ENCODE assay signal across 11 cellular contexts in genomic region chr13:23776698-23777570, GRCh38.
A peak's percentile ranks its signal among the peaks of the same experiment; 100 is the strongest.
DNase-seq lines count a peak whose midpoint lies in the region; ATAC-seq, FAIRE-seq and TF ChIP-seq lines count a peak whose summit lies in the region.
"Had no signal": no experiment of that assay in that cellular context is flagged by ENCODE, and none has a peak within 500 bp of the region (broad histone marks: within the 10 kb centered on the region; RNA-seq: fewer than 3 reads in every experiment).

No MANE protein-coding gene starts in this region.

- H3K9me3 ChIP-seq in astrocyte (ENCODE audit: insufficient read depth, low read depth, low read length), result no peaks in the 10 kb centered on the region
- no peaks in the 10 kb centered on the region for H3K9me3 ChIP-seq in GM23248 (ENCODE audit: low read depth)
- H3K9me3 ChIP-seq: HAP-1 had no signal

- no peak overlapping the region for H3K9ac ChIP-seq in astrocyte (ENCODE audit: low read length)
- H3K9ac ChIP-seq in GM23248, result no peak overlapping the region

- in situ Hi-C loops in GM23248 (cut with MboI), result no loop called here

- H3K36me3 Mint-ChIP-seq in astrocyte (ENCODE audit: low read depth, unreplicated experiment), result peaks cover 13% of the 10 kb centered on the region

- H3K36me3 ChIP-seq in astrocyte (ENCODE audit: insufficient read depth, low read length) (no peaks in the 10 kb centered on the region), GM23248 (ENCODE audit: low read depth) (no peaks in the 10 kb centered on the region)
- H3K36me3 ChIP-seq: HAP-1 had no signal

- H3K27me3 Mint-ChIP-seq in astrocyte (ENCODE audit: low read depth, unreplicated experiment), result no peaks in the 10 kb centered on the region

- no peak overlapping the region for H2AFZ ChIP-seq in astrocyte (ENCODE audit: low read depth, low read length)
- H2AFZ ChIP-seq in GM23248, result no peak overlapping the region

- H3K27me3 ChIP-seq in astrocyte (ENCODE audit: insufficient read depth, low read length) (no peaks in the 10 kb centered on the region), GM23248 (replicated peaks; ENCODE audit: insufficient read depth) (no peaks in the 10 kb centered on the region)

- 92 to 98% methylated on average over 3 of the region's 3 CpGs for WGBS in GM23248 (ENCODE audit: low coverage in 1 of 2, low lambda C conversion rate in 2 of 2, missing lambda C conversion rate in 2 of 2), 2 experiments

- no peak for TF ChIP-seq CTCF in astrocyte (IDR thresholded peaks at IDR 0.05; ENCODE audit: insufficient read depth, low read depth, low read length)

- no peak overlapping the region for H3K4me3 Mint-ChIP-seq in astrocyte (ENCODE audit: unreplicated experiment)

- DNase-seq in astrocyte (ENCODE audit: low read depth) (no peak), medulla oblongata (ENCODE audit: extremely low spot score) (no peak), DMS53 treated with DMSO at 0.1 percent for 48 hours (lab: John Stamatoyannopoulos, UW; ENCODE audit: unreplicated experiment) (no peak), NCI-H526 (lab: John Stamatoyannopoulos, UW) (no peak), GM23248 (no peak)
- DNase-seq: activated CD4-positive, alpha-beta T cell treated with anti-CD3 and anti-CD28 coated beads, Interleukin-2, amount 50 U/mL, for 4 hours; NCI-H1436 had no signal

- H4K20me1 ChIP-seq in astrocyte (ENCODE audit: insufficient read depth, low read length) (no peaks in the 10 kb centered on the region), GM23248 (ENCODE audit: insufficient read depth) (no peaks in the 10 kb centered on the region)

- no peaks in the 10 kb centered on the region for H3K4me1 ChIP-seq in astrocyte (ENCODE audit: insufficient read depth, low read length)
- peaks cover 12% of the 10 kb centered on the region for H3K4me1 ChIP-seq in GM23248 (ENCODE audit: insufficient read depth)

- H3K4me1 Mint-ChIP-seq in astrocyte (ENCODE audit: low read depth, unreplicated experiment), result peaks cover 7% of the 10 kb centered on the region

- H3K4me3 ChIP-seq in astrocyte (ENCODE audit: insufficient read depth, low read depth, low read length) (no peak overlapping the region), GM23248 (no peak overlapping the region)
- H3K4me3 ChIP-seq: HAP-1 had no signal

- ATAC-seq in GM18858 (IDR thresholded peaks at IDR 0.05; ENCODE audit: unreplicated experiment), result peak; percentile 96
- peak; percentile 98 for ATAC-seq in GM21576 (IDR thresholded peaks at IDR 0.05; ENCODE audit: unreplicated experiment)
- peak; percentile 97 for ATAC-seq in HG03159 (IDR thresholded peaks at IDR 0.05; ENCODE audit: unreplicated experiment)

- H3K9me3 Mint-ChIP-seq in astrocyte (ENCODE audit: unreplicated experiment), result peaks cover 12% of the 10 kb centered on the region

- H3K79me2 ChIP-seq in astrocyte (ENCODE audit: insufficient read depth, low read length) (no peaks in the 10 kb centered on the region), GM23248 (ENCODE audit: insufficient read depth) (no peaks in the 10 kb centered on the region)

- H3K4me2 ChIP-seq in astrocyte (ENCODE audit: low read length), result no peak overlapping the region
- no peak overlapping the region for H3K4me2 ChIP-seq in GM23248 (ENCODE audit: unreplicated experiment)

- peak; percentile 5 for FAIRE-seq in astrocyte (lab: Jason Lieb, UNC)

- H3K9me2 ChIP-seq in GM23248 (ENCODE audit: insufficient read depth), result 0 out of 2 replicates have a peak, but pooled peaks cover 4% of the 10 kb centered on the region

- no peak overlapping the region for H3K27ac ChIP-seq in astrocyte (ENCODE audit: low read depth, low read length)
- H3K27ac ChIP-seq in GM23248, result no peak overlapping the region

- no peak overlapping the region for H3K27ac Mint-ChIP-seq in astrocyte (ENCODE audit: unreplicated experiment)

- peaks cover 14% of the 10 kb centered on the region; the same call in 1 of the 2 replicates for H3F3A ChIP-seq in GM23248 (ENCODE audit: insufficient read depth)
